Comparison of ENCODE assay signal across 8 cellular contexts in the genomic region with DNA sequence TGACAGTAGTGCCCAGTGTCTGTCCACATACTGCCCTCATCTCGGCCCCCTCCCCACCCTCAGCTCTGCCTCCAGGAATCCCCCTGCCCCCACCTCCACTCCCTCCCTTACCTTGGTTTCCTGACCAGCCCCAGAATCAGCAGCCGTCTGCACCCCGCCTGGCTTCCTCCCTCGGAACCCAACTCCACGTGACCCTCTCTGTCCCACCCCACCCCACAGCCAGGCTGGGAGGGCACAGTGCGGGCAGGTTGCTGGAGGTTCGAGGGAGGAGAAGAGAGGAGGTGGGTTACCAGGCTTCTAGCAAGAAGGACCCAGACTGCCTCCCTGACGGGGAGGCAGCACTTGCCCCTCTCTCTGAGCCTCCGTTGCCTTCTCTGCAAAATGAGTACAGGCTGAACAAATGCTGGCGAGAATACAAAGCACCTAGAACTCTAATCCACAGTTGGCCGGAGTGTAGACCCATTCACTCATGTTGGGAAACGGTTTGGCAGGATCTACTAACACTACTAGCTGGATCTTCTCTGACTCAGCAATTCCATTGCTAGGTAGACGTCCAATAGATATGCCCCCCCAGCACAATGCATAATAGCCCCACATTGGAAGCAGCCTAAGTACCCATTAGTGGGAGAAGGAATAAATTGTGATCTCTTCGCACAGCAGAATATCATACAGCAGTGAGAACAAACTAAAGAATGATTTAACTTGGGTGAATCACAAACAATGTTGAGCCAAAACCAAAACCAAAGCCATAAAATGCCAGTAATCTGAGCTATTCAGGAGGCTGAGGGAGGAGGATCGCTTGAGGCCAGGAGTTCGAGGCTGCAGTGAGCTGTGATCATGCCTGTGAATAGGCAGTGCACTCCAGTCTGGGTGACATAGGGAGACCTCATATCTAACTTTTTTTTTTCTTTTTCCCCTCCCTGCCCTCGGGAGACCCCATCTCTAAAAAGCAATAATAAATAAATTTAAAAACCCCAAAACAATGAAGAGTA. TPM values are rescaled to one million over a fixed set of nuclear protein-coding genes. Genes with fewer than 3 reads are reported as not detected.
DNase-seq lines count a peak whose midpoint lies in the region; ATAC-seq, FAIRE-seq and TF ChIP-seq lines count a peak whose summit lies in the region.

A gene (minus strand): TSS at position 151 of the 992 bp plus-strand sequence. CDS start 186 bp downstream, outside the sequence.

- BruUV-seq in K562 (replicated peaks; lab: Mats Ljungman, UMichigan): no TSS peak

- TF ChIP-seq CTCF in K562 (IDR thresholded peaks at IDR 0.05 in 2 of 3, conservative IDR thresholded peaks at IDR 0.05 in 1 of 3; ENCODE audit: insufficient read depth in 2 of 3, low read depth in 1 of 3, low read length in 3 of 3) (no peak), pancreas (IDR thresholded peaks at IDR 0.05) (no peak), ovary (IDR thresholded peaks at IDR 0.05) (no peak)

- H3K4me1 ChIP-seq in K562 (replicated peaks in 1 of 2; ENCODE audit: control insufficient read depth in 2 of 2, insufficient read depth in 2 of 2, low read length in 2 of 2) (peaks cover 3 to 9% of the 10 kb centered on the region in 2 experiments; a peak in 4 of 5 replicates), pancreas (no peaks in the 10 kb centered on the region), ovary (ENCODE audit: insufficient read depth) (no peaks in the 10 kb centered on the region)

- TF ChIP-seq EP300 in K562 (IDR thresholded peaks at IDR 0.05; ENCODE audit: low read length) (no peak), ovary (IDR thresholded peaks at IDR 0.05) (no peak)

- no peak within 1 kb of the TSS for H3K27ac ChIP-seq in K562 (ENCODE audit: extremely low read depth, low read depth, low read length)
- peak within 1 kb of the TSS in 1 of 4 donors; percentile 14 for H3K27ac ChIP-seq in pancreas
- no peak within 1 kb of the TSS for H3K27ac ChIP-seq in ovary

- H3K4me3 ChIP-seq in H7 (ENCODE audit: insufficient read depth, low read depth, low read length) (peak within 1 kb of the TSS; percentile 29; the same call in 1 of the 2 replicates), K562 (no peak within 1 kb of the TSS), pancreas (peak within 1 kb of the TSS in 1 of 4 donors; percentile 35), ovary (no peak within 1 kb of the TSS)

- H3K79me2 ChIP-seq in K562 (ENCODE audit: control insufficient read depth, insufficient read depth, low read length): no peaks in the 10 kb centered on the region

- DNase-seq in H7 (no peak), T-helper 22 cell (ENCODE audit: low read depth) (peak; percentile 61), K562 (ENCODE audit: extremely low read depth in 1 of 4, low spot score in 3 of 4) (no peak), pancreas (no peak), NCI-H1048 (lab: John Stamatoyannopoulos, UW) (no peak), NCI-H187 (lab: John Stamatoyannopoulos, UW) (no peak), ovary (no peak)

- intact Hi-C loops in K562 (cut with micrococcal nuclease) (no loop called here), pancreas (cut with DNase I) (no loop called here), ovary (cut with DNase I) (loop anchor here in 1 of 4 donors (10.0 kb wide), 1 partner anchor 80 kb away; no protein-coding TSS in a partner anchor)

- no peak; the same call in 2 of the 3 replicates for ATAC-seq in K562
- peak in 3 of 4 donors; percentile 39 to 70 (median 54) for ATAC-seq in pancreas
- ATAC-seq in GM21423 (IDR thresholded peaks at IDR 0.05; ENCODE audit: unreplicated experiment): no peak

- no peak for TF ChIP-seq RAD21 in K562 (CRISPR knock-in tag; conservative IDR thresholded peaks at IDR 0.05 in 1 of 2, IDR thresholded peaks at IDR 0.05 in 1 of 2)

- TF ChIP-seq POLR2A in K562 (conservative IDR thresholded peaks at IDR 0.05) (no peak), ovary (IDR thresholded peaks at IDR 0.05) (no peak)

- POLR2A ChIA-PET in K562 (lab: Yijun Ruan, JAX): no interaction called here

- in situ Hi-C loops in K562 (cut with MboI): no loop called here

- CTCF ChIA-PET in K562 (lab: Yijun Ruan, JAX; ENCODE audit: low intra/inter-chr PET ratio): no interaction called here

- no peaks in the 10 kb centered on the region for H3K9me1 ChIP-seq in K562 (ENCODE audit: control insufficient read depth, insufficient read depth, low read length)

- peaks cover 22% of the 10 kb centered on the region for H3K27me3 ChIP-seq in H7 (ENCODE audit: control insufficient read depth, insufficient read depth, low read length)
- H3K27me3 ChIP-seq in K562 (ENCODE audit: control insufficient read depth in 2 of 2, insufficient read depth in 2 of 2, low read length in 2 of 2): peaks cover 3 to 25% of the 10 kb centered on the region in 2 experiments; a peak in 2 of 5 replicates
- H3K27me3 ChIP-seq in pancreas: peaks cover 0 to 5% (median 0%) of the 10 kb centered on the region in 4 donors
- no peaks in the 10 kb centered on the region for H3K27me3 ChIP-seq in ovary

- H3K4me2 ChIP-seq in K562 (ENCODE audit: insufficient read depth, low read length): no peak within 1 kb of the TSS

- no peak within 1 kb of the TSS; a peak in 1 of 4 replicates for H3K9ac ChIP-seq in K562 (ENCODE audit: insufficient read depth in 1 of 2, low read depth in 2 of 2, low read length in 2 of 2)

- H3K36me3 ChIP-seq in H7 (replicated peaks; ENCODE audit: control insufficient read depth, insufficient read depth, low read length): no peaks in the 10 kb centered on the region
- H3K36me3 ChIP-seq in K562 (ENCODE audit: control insufficient read depth, insufficient read depth, low read length): no peaks in the 10 kb centered on the region
- no peaks in the 10 kb centered on the region for H3K36me3 ChIP-seq in pancreas
- no peaks in the 10 kb centered on the region for H3K36me3 ChIP-seq in ovary

- FAIRE-seq in K562 (lab: Jason Lieb, UNC) (no peak), pancreas (lab: Jason Lieb, UNC) (no peak)

- H3K9me3 ChIP-seq in K562 (replicated peaks; ENCODE audit: control insufficient read depth, insufficient read depth, low read depth, low read length): no peaks in the 10 kb centered on the region
- no peaks in the 10 kb centered on the region for H3K9me3 ChIP-seq in pancreas
- H3K9me3 ChIP-seq in ovary: no peaks in the 10 kb centered on the region

- no peaks in the 10 kb centered on the region for H4K20me1 ChIP-seq in K562 (replicated peaks; ENCODE audit: control insufficient read depth, insufficient read depth, low read length)

- WGBS in K562 (ENCODE audit: insufficient coverage, low coverage, missing lambda C conversion rate): 11% methylated on average over 14 of the region's 17 CpGs
- 30 to 37% methylated on average over 17 of the region's 17 CpGs for WGBS in pancreas, 2 donors
- 27 to 34% (median 32%) methylated on average over 17 of the region's 17 CpGs for WGBS in ovary, 3 donors

- no peak within 1 kb of the TSS for H2AFZ ChIP-seq in K562 (ENCODE audit: low read depth, low read length)

TF ChIP-seq in K562, 482 proteins besides CTCF, POLR2A, EP300 and RAD21 (continues in another document):
- peak; percentile 85 for TF ChIP-seq ZNF316 (IDR thresholded peaks at IDR 0.05)
- no peak for TF ChIP-seq ZNF431 (CRISPR knock-in tag; IDR thresholded peaks at IDR 0.05)
- no peak for TF ChIP-seq FOSL1 (tag; conservative IDR thresholded peaks at IDR 0.05)
- TF ChIP-seq, protein P1, sequence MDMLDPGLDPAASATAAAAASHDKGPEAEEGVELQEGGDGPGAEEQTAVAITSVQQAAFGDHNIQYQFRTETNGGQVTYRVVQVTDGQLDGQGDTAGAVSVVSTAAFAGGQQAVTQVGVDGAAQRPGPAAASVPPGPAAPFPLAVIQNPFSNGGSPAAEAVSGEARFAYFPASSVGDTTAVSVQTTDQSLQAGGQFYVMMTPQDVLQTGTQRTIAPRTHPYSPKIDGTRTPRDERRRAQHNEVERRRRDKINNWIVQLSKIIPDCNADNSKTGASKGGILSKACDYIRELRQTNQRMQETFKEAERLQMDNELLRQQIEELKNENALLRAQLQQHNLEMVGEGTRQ (CRISPR knock-in tag; IDR thresholded peaks at IDR 0.05): peak; percentile 39; the same call in 1 of the 2 replicates
- TF ChIP-seq MAFK (IDR thresholded peaks at IDR 0.05; ENCODE audit: low read length): peak; percentile 23; the same call in 1 of the 2 replicates
- peak; percentile 48 for TF ChIP-seq RBM25 (IDR thresholded peaks at IDR 0.05; ENCODE audit: low read depth, low read length, severe bottlenecking)
- TF ChIP-seq, protein P2, sequence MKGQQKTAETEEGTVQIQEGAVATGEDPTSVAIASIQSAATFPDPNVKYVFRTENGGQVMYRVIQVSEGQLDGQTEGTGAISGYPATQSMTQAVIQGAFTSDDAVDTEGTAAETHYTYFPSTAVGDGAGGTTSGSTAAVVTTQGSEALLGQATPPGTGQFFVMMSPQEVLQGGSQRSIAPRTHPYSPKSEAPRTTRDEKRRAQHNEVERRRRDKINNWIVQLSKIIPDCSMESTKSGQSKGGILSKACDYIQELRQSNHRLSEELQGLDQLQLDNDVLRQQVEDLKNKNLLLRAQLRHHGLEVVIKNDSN (CRISPR knock-in tag; IDR thresholded peaks at IDR 0.05): 0 out of 2 replicates have a peak, but pooled peaks have one; percentile 40
- peak; percentile 74 for TF ChIP-seq C11orf30 (IDR thresholded peaks at IDR 0.05; ENCODE audit: low read depth)
- peak; percentile 60 for TF ChIP-seq MAFG (tag; conservative IDR thresholded peaks at IDR 0.05)

RNA-seq across cellular contexts. Expression of the gene that starts here (rescaled TPM):
- not detected in 2 replicates for total RNA-seq in H7 (2014; rRNA removed; shearing (Covaris generic))
- total RNA-seq in K562 (2011; cell fraction: chromatin; rRNA removed; ENCODE audit: low replicate concordance): 0.35 TPM in 1 of 2 replicates, not detected in the other
- total RNA-seq in K562 (2011; cell fraction: nucleolus; rRNA removed): 0.13 TPM in 1 of 2 replicates, not detected in the other
- 2.5 TPM in 1 of 2 replicates, not detected in the other for total RNA-seq in K562 (2011; cell fraction: nucleoplasm; rRNA removed)
- 0.04 TPM in 1 of 2 replicates, not detected in the other for total RNA-seq in K562 (2014; rRNA removed)
- total RNA-seq in K562 (2014; rRNA removed; fragmentation: Illumina TruSeq; extraction: Trizol): not detected in 2 replicates
- not detected in 2 replicates for total RNA-seq in K562 (2015; rRNA removed; fragmentation: Illumina TruSeq; extraction: Trizol)
- 0.44 and 0.87 TPM in 2 replicates for total RNA-seq in K562 (2021)
- not detected in 2 replicates for polyA plus RNA-seq in K562 (2011; rRNA removed)
- polyA plus RNA-seq in K562 (2011; cell fraction: cytosol; rRNA removed): 0.01 TPM in 1 of 2 replicates, not detected in the other
- polyA plus RNA-seq in K562 (2011; cell fraction: nucleus; rRNA removed): 0.04 and 0.16 TPM in 2 replicates
- 0.08 and 0.16 TPM in 2 replicates for polyA plus RNA-seq in K562 (2012)
- polyA plus RNA-seq in K562 (2014; fragmentation: Illumina TruSeq; extraction: Trizol): not detected in 2 replicates
- polyA plus RNA-seq in K562 (2014; fragmentation: Nextera tagmentation; extraction: Ambion mirVana): not detected
- 0.07 TPM in 1 of 2 replicates, not detected in the other for polyA plus RNA-seq in K562 (2014; rRNA removed)
- polyA minus RNA-seq in K562 (2011; rRNA and poly(A)+ RNA removed): not detected in 2 replicates
- not detected in 2 replicates for polyA minus RNA-seq in K562 (2011; cell fraction: cytosol; rRNA and poly(A)+ RNA removed)
- not detected in 2 replicates for polyA minus RNA-seq in K562 (2011; cell fraction: nucleus; rRNA and poly(A)+ RNA removed)
- total RNA-seq in pancreas: 1 to 10 TPM in 3 of 6 donors, under 1 TPM in 3; 0.83 to 4.1 (median 1.3) TPM
- 1 to 10 TPM; 1.8 to 7.5 TPM for polyA plus RNA-seq in pancreas
- 1 to 10 TPM in 5 of 7 donors, under 1 TPM in 2; 0.61 to 2.6 (median 1.4) TPM for total RNA-seq in ovary
- 1 to 10 TPM in 1 of 2 donors, under 1 TPM in 1; 0.63 to 1.5 TPM for polyA plus RNA-seq in ovary

Comparison
In these comparisons a context has a peak if more than half of its experiments do, and no peak if none do; other contexts are left out.
1. ATAC-seq: peak in pancreas (3 of 4); none in K562 (single experiment) and GM21423 (single experiment).